In genomic region chrX:46151332-46151731, GRCh38 we compare ENCODE assay signal across 6 cellular contexts.
A peak's percentile ranks its signal among the peaks of the same experiment; 100 is the strongest.
DNase-seq lines count a peak whose midpoint lies in the region; ATAC-seq, FAIRE-seq and TF ChIP-seq lines count a peak whose summit lies in the region.
"Not testable (repeated sequence)": the region's sequence is repeated elsewhere in the genome, so short reads cannot be mapped to it uniquely, and the experiment has no call there.

No MANE protein-coding gene starts in this region.

- H3K36me3 ChIP-seq in RWPE2 (ENCODE audit: low read depth); HepG2 (replicated peaks in 1 of 2; ENCODE audit: control insufficient read depth in 1 of 2, insufficient read depth in 2 of 2, low read length in 2 of 2); liver (ENCODE audit: control insufficient read depth in 4 of 4, insufficient read depth in 3 of 4, low read depth in 1 of 4, low read length in 3 of 4); right lobe of liver: not testable (repeated sequence)

- H3K27ac Mint-ChIP-seq in glutamatergic neuron (ENCODE audit: unreplicated experiment), result peak overlapping the region; percentile 14

- H3K4me3 ChIP-seq in RWPE2 (ENCODE audit: severe bottlenecking); HepG2 (replicated peaks in 1 of 3; ENCODE audit: insufficient read depth in 1 of 3, low read depth in 2 of 3, low read length in 3 of 3); liver (ENCODE audit: low read depth in 1 of 3, low read length in 3 of 3); right lobe of liver: not testable (repeated sequence)

- H3K27me3 Mint-ChIP-seq in glutamatergic neuron (ENCODE audit: unreplicated experiment), result not testable (repeated sequence)

- WGBS in HepG2 (ENCODE audit: low lambda C conversion rate), result 31% methylated on average over 5 of the region's 5 CpGs
- 49% methylated on average over 5 of the region's 5 CpGs for WGBS in liver
- 21% methylated on average over 4 of the region's 5 CpGs for WGBS in right lobe of liver (ENCODE audit: insufficient coverage, low coverage, low lambda C conversion rate, missing lambda C conversion rate)

- not testable (repeated sequence) for H3K4me2 ChIP-seq in HepG2 (ENCODE audit: low read depth, low read length)

- not testable (repeated sequence) for TF ChIP-seq RAD21 in HepG2 (CRISPR knock-in tag; IDR thresholded peaks at IDR 0.05); liver (IDR thresholded peaks at IDR 0.05)

- not testable (repeated sequence) for FAIRE-seq in HepG2 (lab: Jason Lieb, UNC)

- H3K9ac ChIP-seq in HepG2 (ENCODE audit: insufficient read depth, low read depth, low read length); liver (ENCODE audit: low read depth in 1 of 2, low read length in 2 of 2): not testable (repeated sequence)

- H3K4me1 Mint-ChIP-seq in glutamatergic neuron (ENCODE audit: low read depth, unreplicated experiment), result not testable (repeated sequence)

- H4K20me1 ChIP-seq in HepG2 (ENCODE audit: insufficient read depth, low read length), result not testable (repeated sequence)

- not testable (repeated sequence) for ATAC-seq in RWPE2 (ENCODE audit: low read depth)
- ATAC-seq in left lobe of liver (peak; percentile 65), HepG2 (peak; percentile 32; the same call in 1 of the 3 replicates), right lobe of liver (peak; percentile 60 to 81 (median 74))

- H3K9me3 ChIP-seq in RWPE2 (ENCODE audit: severe bottlenecking); HepG2 (ENCODE audit: low read length); liver (ENCODE audit: control insufficient read depth in 4 of 4, low read length in 3 of 4); right lobe of liver: not testable (repeated sequence)

- H3K4me3 Mint-ChIP-seq in glutamatergic neuron (ENCODE audit: unreplicated experiment), result not testable (repeated sequence)

- H3K36me3 Mint-ChIP-seq in glutamatergic neuron (ENCODE audit: unreplicated experiment), result not testable (repeated sequence)

- not testable (repeated sequence) for H3K4me1 ChIP-seq in RWPE2 (ENCODE audit: insufficient read depth, poor library complexity, severe bottlenecking); HepG2 (ENCODE audit: insufficient read depth, low read length); liver (ENCODE audit: control insufficient read depth in 4 of 4, insufficient read depth in 4 of 4, low read length in 3 of 4); right lobe of liver

- not testable (repeated sequence) for H3K27me3 ChIP-seq in RWPE2 (ENCODE audit: insufficient read depth, poor library complexity, severe bottlenecking); HepG2 (ENCODE audit: control insufficient read depth in 1 of 2, insufficient read depth in 2 of 2, low read length in 2 of 2); liver (ENCODE audit: control insufficient read depth in 4 of 4, insufficient read depth in 4 of 4, low read length in 3 of 4); right lobe of liver

- TF ChIP-seq CTCF in RWPE2 (IDR thresholded peaks at IDR 0.05; ENCODE audit: poor library complexity, severe bottlenecking); glutamatergic neuron (IDR thresholded peaks at IDR 0.05; ENCODE audit: partially characterized antibody, unreplicated experiment); HepG2 (CRISPR knock-in tag; IDR thresholded peaks at IDR 0.05); liver (IDR thresholded peaks at IDR 0.05; ENCODE audit: low read depth, low read length, missing input control); right lobe of liver (IDR thresholded peaks at IDR 0.05): not testable (repeated sequence)

- H3K9me3 Mint-ChIP-seq in glutamatergic neuron (ENCODE audit: unreplicated experiment), result not testable (repeated sequence)

- H3K79me2 ChIP-seq in HepG2 (ENCODE audit: insufficient read depth, low read length), result not testable (repeated sequence)

- intact Hi-C loops in HepG2 (cut with micrococcal nuclease; ENCODE audit: unreplicated experiment); right lobe of liver (cut with DNase I): not testable (repeated sequence)

- in situ Hi-C loops in HepG2 (cut with HindIII; ENCODE audit: extremely low pct_ligation_motif_present, low pct_unique_long_range_greater_than_20kb), result not testable (repeated sequence)

- not testable (repeated sequence) for DNase-seq in RWPE2 (ENCODE audit: low spot score); glutamatergic neuron; left lobe of liver (ENCODE audit: low spot score); HepG2 (ENCODE audit: low spot score); right lobe of liver

- POLR2A ChIA-PET in HepG2 (lab: Yijun Ruan, JAX), result not testable (repeated sequence)

- BruUV-seq in HepG2 (replicated peaks; lab: Mats Ljungman, UMichigan), result not testable (repeated sequence)

- H3K27ac ChIP-seq in RWPE2 (ENCODE audit: poor library complexity, severe bottlenecking), result peak overlapping the region; percentile 32
- H3K27ac ChIP-seq in HepG2 (ENCODE audit: extremely low read length, insufficient read depth, low read length); liver (ENCODE audit: low read depth in 1 of 2, low read length in 2 of 2); right lobe of liver: not testable (repeated sequence)

- CTCF ChIA-PET in HepG2 (lab: Yijun Ruan, JAX; ENCODE audit: low intra/inter-chr PET ratio, low total read pairs), result not testable (repeated sequence)

- H2AFZ ChIP-seq in HepG2 (ENCODE audit: low read length), result not testable (repeated sequence)

- TF ChIP-seq POLR2A in HepG2 (IDR thresholded peaks at IDR 0.05; ENCODE audit: insufficient read depth in 1 of 2, low read depth in 2 of 2, low read length in 2 of 2); right lobe of liver (IDR thresholded peaks at IDR 0.05): not testable (repeated sequence)

- not testable (repeated sequence) for TF ChIP-seq EP300 in HepG2 (IDR thresholded peaks at IDR 0.05; ENCODE audit: low read depth in 2 of 2, low read length in 2 of 2); HepG2 (CRISPR knock-in tag; IDR thresholded peaks at IDR 0.05; ENCODE audit: borderline replicate concordance)

TF ChIP-seq in HepG2, 621 proteins besides CTCF, POLR2A, EP300 and RAD21 (continues in another document):
- peak; percentile 62; the same call in 1 of the 2 replicates for TF ChIP-seq ZNF362 (CRISPR knock-in tag; IDR thresholded peaks at IDR 0.05; ENCODE audit: borderline replicate concordance)

TF ChIP-seq in liver, 16 proteins besides CTCF, POLR2A, EP300 and RAD21:
- TF ChIP-seq HNF4A (conservative IDR thresholded peaks at IDR 0.05) (peak; percentile 30 to 37), FOXA2 (IDR thresholded peaks at IDR 0.05) (peak; percentile 36), RXRA (IDR thresholded peaks at IDR 0.05) (peak in 1 of 2 donors; percentile 28), YY1 (IDR thresholded peaks at IDR 0.05) (peak; percentile 21), SP1 (IDR thresholded peaks at IDR 0.05) (peak; percentile 43)
TF ChIP-seq in liver: peak in this region for 5; not testable (repeated sequence) for 11.
